21 cellular contexts compared by ENCODE assay signal in genomic region chr16:23962001-23962400, GRCh38.
A peak's percentile ranks its signal among the peaks of the same experiment; 100 is the strongest.
DNase-seq lines count a peak whose midpoint lies in the region; ATAC-seq and TF ChIP-seq lines count a peak whose summit lies in the region.
"Had no signal": no experiment of that assay in that cellular context is flagged by ENCODE, and none has a peak within 500 bp of the region (broad histone marks: within the 10 kb centered on the region; RNA-seq: fewer than 3 reads in every experiment).

No MANE protein-coding gene starts in this region.

- peaks cover 70% of the 10 kb centered on the region for H3K4me1 Mint-ChIP-seq in activated T-helper 17 cell treated with anti-CD3 and anti-CD28 coated beads, Interleukin-2, amount 50 U/mL, for 72 hours
- no peaks in the 10 kb centered on the region for H3K4me1 Mint-ChIP-seq in osteocyte (ENCODE audit: unreplicated experiment)
- peaks cover 63 to 89% of the 10 kb centered on the region in 2 donors for H3K4me1 Mint-ChIP-seq in stimulated activated naive B cell treated with anti-CD40 and anti-IgM and Interleukin-4, amounts not matched to agents 10 μg/mL and 1 μg/mL and 100 μg/mL, for 72 hours

- no peaks in the 10 kb centered on the region for H3K9me3 Mint-ChIP-seq in activated T-helper 17 cell treated with anti-CD3 and anti-CD28 coated beads, Interleukin-2, amount 50 U/mL, for 72 hours
- H3K9me3 Mint-ChIP-seq in osteocyte (ENCODE audit: unreplicated experiment), result peaks cover 3% of the 10 kb centered on the region
- peaks cover 0 to 2% of the 10 kb centered on the region in 2 donors for H3K9me3 Mint-ChIP-seq in stimulated activated naive B cell treated with anti-CD40 and anti-IgM and Interleukin-4, amounts not matched to agents 10 μg/mL and 1 μg/mL and 100 μg/mL, for 72 hours
- H3K9me3 Mint-ChIP-seq: CD8-positive, alpha-beta T cell; GM23338 had no signal

- H3K4me1 ChIP-seq in right cardiac atrium (ENCODE audit: control insufficient read depth, insufficient read depth, low read length), result no peaks in the 10 kb centered on the region
- H3K4me1 ChIP-seq: esophagus squamous epithelium had no signal

- H3K27me3 ChIP-seq in right cardiac atrium (ENCODE audit: control insufficient read depth, insufficient read depth), result no peaks in the 10 kb centered on the region
- H3K27me3 ChIP-seq: cardiac muscle cell, esophagus squamous epithelium, ovary had no signal

- H3K9me3 ChIP-seq in right cardiac atrium (ENCODE audit: control insufficient read depth, low read length), result no peaks in the 10 kb centered on the region
- H3K9me3 ChIP-seq: esophagus squamous epithelium, ovary had no signal

- no peak overlapping the region for H3K4me3 ChIP-seq in right cardiac atrium (ENCODE audit: low read length)
- H3K4me3 ChIP-seq: cardiac muscle cell, esophagus squamous epithelium, GM23338, ovary had no signal

- no peak overlapping the region for H3K27ac ChIP-seq in right cardiac atrium (ENCODE audit: low read length)
- H3K27ac ChIP-seq: cardiac muscle cell, esophagus squamous epithelium, ovary had no signal

- peak; percentile 90 for ATAC-seq in activated T-helper 17 cell treated with anti-CD3 and anti-CD28 coated beads, Interleukin-2, amount 50 U/mL, for 72 hours (replicated peaks)
- ATAC-seq in stimulated activated naive B cell treated with anti-CD40 and anti-IgM and Interleukin-4, amounts not matched to agents 10 μg/mL and 1 μg/mL and 100 μg/mL, for 72 hours (replicated peaks), result peak in 1 of 2 donors; percentile 34
- ATAC-seq in right cardiac atrium, result no peak
- ATAC-seq: CD8-positive, alpha-beta T cell; GM23338; sciatic nerve had no signal

- 83% methylated on average over 5 of the region's 5 CpGs for WGBS in right cardiac atrium

- peak overlapping the region; percentile 82 for H3K4me3 Mint-ChIP-seq in activated T-helper 17 cell treated with anti-CD3 and anti-CD28 coated beads, Interleukin-2, amount 50 U/mL, for 72 hours
- H3K4me3 Mint-ChIP-seq in osteocyte (ENCODE audit: unreplicated experiment), result no peak overlapping the region
- peak overlapping the region; percentile 9 to 40 for H3K4me3 Mint-ChIP-seq in stimulated activated naive B cell treated with anti-CD40 and anti-IgM and Interleukin-4, amounts not matched to agents 10 μg/mL and 1 μg/mL and 100 μg/mL, for 72 hours
- H3K4me3 Mint-ChIP-seq: CD8-positive, alpha-beta T cell; GM23338 had no signal

- no peaks in the 10 kb centered on the region for H3K27me3 Mint-ChIP-seq in activated T-helper 17 cell treated with anti-CD3 and anti-CD28 coated beads, Interleukin-2, amount 50 U/mL, for 72 hours
- no peaks in the 10 kb centered on the region for H3K27me3 Mint-ChIP-seq in osteocyte (ENCODE audit: unreplicated experiment)
- no peaks in the 10 kb centered on the region for H3K27me3 Mint-ChIP-seq in stimulated activated naive B cell treated with anti-CD40 and anti-IgM and Interleukin-4, amounts not matched to agents 10 μg/mL and 1 μg/mL and 100 μg/mL, for 72 hours

- peak; percentile 74 for DNase-seq in activated CD8-positive, alpha-beta memory T cell treated with anti-CD3 and anti-CD28 coated beads, Interleukin-2, amount 50 U/mL, for 48 hours
- DNase-seq in activated CD8-positive, alpha-beta memory T cell treated with anti-CD3 and anti-CD28 coated beads, Interleukin-2, amount 50 U/mL, for 4 hours, result no peak
- DNase-seq in osteocyte (ENCODE audit: extremely low spot score, unreplicated experiment) (peak; percentile 44), iPS-NIHi11 (ENCODE audit: low spot score) (no peak), NCI-H774 (lab: John Stamatoyannopoulos, UW) (no peak), right cardiac atrium (no peak)
- no peak for DNase-seq in stimulated activated naive B cell treated with anti-CD40 and anti-IgM and Interleukin-4, amounts not matched to agents 10 μg/mL and 1 μg/mL and 100 μg/mL, for 72 hours
- DNase-seq: CD8-positive, alpha-beta T cell; DMS79; effector CD4-positive, alpha-beta T cell; esophagus squamous epithelium; glutamatergic neuron; MM.1S; NCI-H187 treated with DMSO at 0.1 percent for 48 hours; NCI-H510A treated with DMSO at 0.1 percent for 48 hours; ovary; SIG-M5 had no signal

- intact Hi-C loops in right cardiac atrium (cut with DNase I), result no loop called here

- peaks cover 20% of the 10 kb centered on the region for H3K36me3 Mint-ChIP-seq in activated T-helper 17 cell treated with anti-CD3 and anti-CD28 coated beads, Interleukin-2, amount 50 U/mL, for 72 hours (ENCODE audit: low read depth)
- no peaks in the 10 kb centered on the region for H3K36me3 Mint-ChIP-seq in osteocyte (ENCODE audit: unreplicated experiment)
- H3K36me3 Mint-ChIP-seq in stimulated activated naive B cell treated with anti-CD40 and anti-IgM and Interleukin-4, amounts not matched to agents 10 μg/mL and 1 μg/mL and 100 μg/mL, for 72 hours, result peaks cover 28 to 29% of the 10 kb centered on the region in 2 donors

- TF ChIP-seq CTCF in osteocyte (IDR thresholded peaks at IDR 0.05), result no peak

- peak overlapping the region; percentile 53 for H3K27ac Mint-ChIP-seq in activated T-helper 17 cell treated with anti-CD3 and anti-CD28 coated beads, Interleukin-2, amount 50 U/mL, for 72 hours
- H3K27ac Mint-ChIP-seq in osteocyte (ENCODE audit: unreplicated experiment), result no peak overlapping the region
- H3K27ac Mint-ChIP-seq in stimulated activated naive B cell treated with anti-CD40 and anti-IgM and Interleukin-4, amounts not matched to agents 10 μg/mL and 1 μg/mL and 100 μg/mL, for 72 hours, result peak overlapping the region; percentile 95
- H3K27ac Mint-ChIP-seq: GM23338 had no signal

Comparison
In these comparisons a context has a peak if more than half of its experiments do, and no peak if none do; other contexts are left out.
1. DNase-seq: peak in activated CD8-positive, alpha-beta memory T cell treated with anti-CD3 and anti-CD28 coated beads, Interleukin-2, amount 50 U/mL, for 48 hours (single experiment) and osteocyte (single experiment); none in activated CD8-positive, alpha-beta memory T cell treated with anti-CD3 and anti-CD28 coated beads, Interleukin-2, amount 50 U/mL, for 4 hours (single experiment), stimulated activated naive B cell treated with anti-CD40 and anti-IgM and Interleukin-4, amounts not matched to agents 10 μg/mL and 1 μg/mL and 100 μg/mL, for 72 hours (single experiment), iPS-NIHi11 (single experiment), NCI-H774 (single experiment) and right cardiac atrium (0 of 3).